8 cellular contexts compared by ENCODE assay signal in genomic region chr12:117876492-117876816, GRCh38.
"Had no signal": no experiment of that assay in that cellular context is flagged by ENCODE, and none has a peak within 500 bp of the region (broad histone marks: within the 10 kb centered on the region; RNA-seq: fewer than 3 reads in every experiment).

No MANE protein-coding gene starts in this region.

- H3K27ac Mint-ChIP-seq: activated CD4-positive, alpha-beta T cell treated with anti-CD3 and anti-CD28 coated beads, Interleukin-2, amount 10 ng/mL, durations not matched to agents 7 days and 5 days had no signal

- DNase-seq: activated CD4-positive, CD25-positive, alpha-beta regulatory T cell; gastrocnemius medialis; left ventricle myocardium superior had no signal

- H3K27ac ChIP-seq: gastrocnemius medialis, heart right ventricle, psoas muscle had no signal

- H3K4me3 Mint-ChIP-seq: activated CD4-positive, alpha-beta T cell treated with anti-CD3 and anti-CD28 coated beads, Interleukin-2, amount 10 ng/mL, durations not matched to agents 7 days and 5 days had no signal

- ATAC-seq: gastrocnemius medialis, left ventricle myocardium superior, psoas muscle, sciatic nerve had no signal

- H3K36me3 Mint-ChIP-seq: activated naive CD4-positive, alpha-beta T cell treated with anti-CD3 and anti-CD28 coated beads, Interleukin-2, amount 50 U/mL, for 72 hours had no signal

- H3K9me3 Mint-ChIP-seq: activated CD4-positive, alpha-beta T cell treated with anti-CD3 and anti-CD28 coated beads, Interleukin-2, amount 10 ng/mL, durations not matched to agents 7 days and 5 days; activated naive CD4-positive, alpha-beta T cell treated with anti-CD3 and anti-CD28 coated beads, Interleukin-2, amount 50 U/mL, for 72 hours had no signal

- H3K36me3 ChIP-seq: gastrocnemius medialis, heart right ventricle had no signal

- H3K4me3 ChIP-seq: gastrocnemius medialis, heart right ventricle, psoas muscle had no signal

- H3K9me3 ChIP-seq: gastrocnemius medialis, heart right ventricle, psoas muscle had no signal

- H3K4me1 ChIP-seq: gastrocnemius medialis, psoas muscle had no signal
